Comparison of ENCODE assay signal across 21 cellular contexts in the genomic region with DNA sequence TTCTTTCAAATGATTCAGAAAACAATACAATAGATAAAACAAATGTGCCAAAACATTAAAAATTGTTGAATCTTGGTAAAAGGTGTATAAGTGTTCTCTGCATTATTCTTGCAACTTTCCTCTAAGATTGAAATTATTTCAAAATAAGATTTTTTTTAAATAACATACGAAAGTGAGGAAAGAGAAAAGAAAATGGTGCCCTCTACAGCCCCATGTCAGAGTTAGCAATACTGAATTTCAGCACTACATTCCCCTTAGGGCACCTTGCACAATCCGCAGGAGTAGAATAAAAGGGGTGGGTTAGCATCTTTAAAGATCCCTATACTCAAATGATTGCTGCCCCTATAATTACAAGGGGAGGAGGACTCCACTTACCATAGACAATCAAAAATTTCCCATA.
A peak's percentile ranks its signal among the peaks of the same experiment; 100 is the strongest.
DNase-seq lines count a peak whose midpoint lies in the region; ATAC-seq and TF ChIP-seq lines count a peak whose summit lies in the region.
"Had no signal": no experiment of that assay in that cellular context is flagged by ENCODE, and none has a peak within 500 bp of the region (broad histone marks: within the 10 kb centered on the region; RNA-seq: fewer than 3 reads in every experiment).

No MANE protein-coding gene starts in this region.

- TF ChIP-seq CTCF in SK-N-SH (IDR thresholded peaks at IDR 0.05) (no peak), Loucy (conservative IDR thresholded peaks at IDR 0.05; ENCODE audit: low read length) (peak; percentile 43; the same call in 1 of the 2 replicates), WERI-Rb-1 (IDR thresholded peaks at IDR 0.05; ENCODE audit: low read depth, low read length) (peak; percentile 34; the same call in 1 of the 2 replicates), right lobe of liver (IDR thresholded peaks at IDR 0.05) (peak in 3 of 4 donors; percentile 17 to 23 (median 22))

- H3K4me2 ChIP-seq in SK-N-SH = no peak overlapping the region
- H3K4me2 ChIP-seq in Loucy (ENCODE audit: low read depth, low read length, poor library complexity, severe bottlenecking) = no peak overlapping the region

- no peaks in the 10 kb centered on the region for H3K36me3 ChIP-seq in SK-N-SH (replicated peaks in 1 of 2; ENCODE audit: control insufficient read depth in 1 of 2, insufficient read depth in 2 of 2, low read length in 1 of 2)
- H3K36me3 ChIP-seq in Loucy (ENCODE audit: insufficient read depth, low read length) = no peaks in the 10 kb centered on the region
- H3K36me3 ChIP-seq in WERI-Rb-1 = no peaks in the 10 kb centered on the region
- H3K36me3 ChIP-seq in right lobe of liver = no peaks in the 10 kb centered on the region
- H3K36me3 ChIP-seq: gastrocnemius medialis, HAP-1, upper lobe of left lung had no signal

- CTCF ChIA-PET in SK-N-SH (lab: Yijun Ruan, JAX) = no interaction called here

- H4K20me1 ChIP-seq in SK-N-SH (ENCODE audit: insufficient read depth) (no peaks in the 10 kb centered on the region), Loucy (ENCODE audit: insufficient read depth, low read length, poor library complexity, severe bottlenecking) (no peaks in the 10 kb centered on the region)

- TF ChIP-seq RAD21 in SK-N-SH (IDR thresholded peaks at IDR 0.05; ENCODE audit: low read length) = peak; percentile 34; the same call in 1 of the 2 replicates

- H3K4me1 ChIP-seq in SK-N-SH (ENCODE audit: control insufficient read depth in 1 of 2, insufficient read depth in 2 of 2, low read depth in 1 of 2, low read length in 1 of 2) = no peaks in the 10 kb centered on the region
- no peaks in the 10 kb centered on the region for H3K4me1 ChIP-seq in Loucy (ENCODE audit: insufficient read depth, low read length, poor library complexity, severe bottlenecking)
- H3K4me1 ChIP-seq in right lobe of liver = no peaks in the 10 kb centered on the region
- H3K4me1 ChIP-seq: gastrocnemius medialis, HAP-1, upper lobe of left lung had no signal

- H3F3A ChIP-seq in SK-N-SH (replicated peaks; ENCODE audit: insufficient read depth) (no peaks in the 10 kb centered on the region), Loucy (ENCODE audit: low read depth) (no peaks in the 10 kb centered on the region)

- no peaks in the 10 kb centered on the region; the same call in 1 of the 2 replicates for H3K9me3 ChIP-seq in SK-N-SH
- H3K9me3 ChIP-seq in Loucy (ENCODE audit: insufficient read depth, low read depth, low read length) = no peaks in the 10 kb centered on the region; the same call in 1 of the 2 replicates
- H3K9me3 ChIP-seq in WERI-Rb-1 (ENCODE audit: severe bottlenecking) = peaks cover 2% of the 10 kb centered on the region
- no peaks in the 10 kb centered on the region for H3K9me3 ChIP-seq in right lobe of liver
- H3K9me3 ChIP-seq: gastrocnemius medialis, HAP-1, upper lobe of left lung had no signal

- H3K27me3 ChIP-seq in SK-N-SH (ENCODE audit: insufficient read depth) (no peaks in the 10 kb centered on the region), Loucy (ENCODE audit: insufficient read depth, low read length, poor library complexity, severe bottlenecking) (no peaks in the 10 kb centered on the region), WERI-Rb-1 (ENCODE audit: insufficient read depth, low read depth, severe bottlenecking) (no peaks in the 10 kb centered on the region), right lobe of liver (no peaks in the 10 kb centered on the region)
- H3K27me3 ChIP-seq: gastrocnemius medialis, upper lobe of left lung had no signal

- H2AFZ ChIP-seq in SK-N-SH (ENCODE audit: low read depth) = no peak overlapping the region
- H2AFZ ChIP-seq in Loucy (ENCODE audit: low read length) = no peak overlapping the region

- H3K27ac ChIP-seq in SK-N-SH (ENCODE audit: low read depth in 2 of 2, low read length in 1 of 2) (no peak overlapping the region), WERI-Rb-1 (no peak overlapping the region), right lobe of liver (no peak overlapping the region)
- H3K27ac ChIP-seq: gastrocnemius medialis, HL-60, upper lobe of left lung had no signal

- no peak for TF ChIP-seq POLR2A in right lobe of liver (IDR thresholded peaks at IDR 0.05)

- no peaks in the 10 kb centered on the region for H3K79me2 ChIP-seq in SK-N-SH (ENCODE audit: insufficient read depth)
- no peaks in the 10 kb centered on the region for H3K79me2 ChIP-seq in Loucy (ENCODE audit: insufficient read depth, low read length)

- DNase-seq in SK-N-SH = no peak
- no peak for DNase-seq in WERI-Rb-1
- DNase-seq in right lobe of liver = no peak
- DNase-seq in A172 (ENCODE audit: low spot score) = no peak
- DNase-seq in NCI-H524 (lab: John Stamatoyannopoulos, UW) = no peak
- DNase-seq: ACHN; activated CD8-positive, alpha-beta memory T cell treated with anti-CD3 and anti-CD28 coated beads for 24 hours; activated naive CD8-positive, alpha-beta T cell treated with anti-CD3 and anti-CD28 coated beads for 36 hours; activated T-cell treated with anti-CD3 and anti-CD28 coated beads, Interleukin-2, amount 50 U/mL, for 72 hours; CD4-positive, CD25-positive, alpha-beta regulatory T cell; gastrocnemius medialis; NCI-H1436; RPMI8226; stimulated activated CD4-positive, alpha-beta T cell treated with anti-CD3 and anti-CD28 coated beads, Interleukin-2, amount 100 ng/mL, for 24 hours; stimulated activated naive CD8-positive, alpha-beta T cell treated with anti-CD3 and anti-CD28 coated beads, Interleukin-15, amount 100 ng/mL, for 72 hours; upper lobe of left lung had no signal

- H3K9me2 ChIP-seq in SK-N-SH (no peaks in the 10 kb centered on the region), Loucy (replicated peaks; ENCODE audit: low read depth, low read length) (no peaks in the 10 kb centered on the region)

- ATAC-seq in SK-N-SH treated with all-trans-retinoic acid at 6 μM for 48 hours (no peak), right lobe of liver (peak in 1 of 4 donors; percentile 35), GM21526 (IDR thresholded peaks at IDR 0.05; ENCODE audit: low FRiP score, unreplicated experiment) (no peak)
- ATAC-seq: activated T-cell treated with anti-CD3 and anti-CD28 coated beads, Interleukin-2, amount 50 U/mL, for 72 hours; gastrocnemius medialis; stimulated activated naive CD8-positive, alpha-beta T cell treated with anti-CD3 and anti-CD28 coated beads, Interleukin-15, amount 100 ng/mL, for 72 hours had no signal

- H3K4me3 ChIP-seq in SK-N-SH (ENCODE audit: low read depth in 2 of 2, low read length in 1 of 2) (no peak overlapping the region), Loucy (ENCODE audit: low read length, poor library complexity, severe bottlenecking) (no peak overlapping the region), WERI-Rb-1 (ENCODE audit: low read depth, low read length) (no peak overlapping the region), right lobe of liver (no peak overlapping the region)
- H3K4me3 ChIP-seq: gastrocnemius medialis, HAP-1, upper lobe of left lung had no signal

- 19% methylated on average over 2 of the region's 2 CpGs for WGBS in SK-N-SH (ENCODE audit: low lambda C conversion rate)
- WGBS in right lobe of liver (ENCODE audit: insufficient coverage, low coverage, low lambda C conversion rate, missing lambda C conversion rate) = 42% methylated on average over 2 of the region's 2 CpGs

- H3K9ac ChIP-seq in SK-N-SH = no peak overlapping the region
- no peak overlapping the region for H3K9ac ChIP-seq in Loucy (ENCODE audit: low read depth, low read length, poor library complexity, severe bottlenecking)

- POLR2A ChIA-PET in SK-N-SH (lab: Yijun Ruan, JAX) = no interaction called here

- TF ChIP-seq EP300 in SK-N-SH (IDR thresholded peaks at IDR 0.05; ENCODE audit: borderline replicate concordance in 1 of 2, low read depth in 1 of 2, low read length in 1 of 2) = no peak

- intact Hi-C loops in right lobe of liver (cut with DNase I) = no loop called here

TF ChIP-seq in SK-N-SH, 30 proteins besides CTCF, POLR2A, EP300 and RAD21:
- no peak for TF ChIP-seq RFX5 (IDR thresholded peaks at IDR 0.05; ENCODE audit: low read length)

TF ChIP-seq in SK-N-SH treated with all-trans-retinoic acid at 6 μM for 48 hours, 23 proteins besides CTCF, POLR2A, EP300 and RAD21:
- TF ChIP-seq ARNTL (CRISPR knock-in tag; IDR thresholded peaks at IDR 0.05; ENCODE audit: borderline replicate concordance, low read depth) = no peak
- TF ChIP-seq ZNF70 (CRISPR knock-in tag; IDR thresholded peaks at IDR 0.05) = no peak
- TF ChIP-seq ZFP3 (CRISPR knock-in tag; IDR thresholded peaks at IDR 0.05) = no peak
- TF ChIP-seq CSRNP3 (CRISPR knock-in tag; IDR thresholded peaks at IDR 0.05) = no peak
- no peak for TF ChIP-seq CSDC2 (CRISPR knock-in tag; IDR thresholded peaks at IDR 0.05)
TF ChIP-seq in SK-N-SH treated with all-trans-retinoic acid at 6 μM for 48 hours: peak in this region for 0.
